Comparison of ENCODE assay signal across 8 cellular contexts in genomic region chr7:8176370-8177081, GRCh38.
DNase-seq lines count a peak whose midpoint lies in the region; ATAC-seq and TF ChIP-seq lines count a peak whose summit lies in the region.

No MANE protein-coding gene starts in this region.

- H3K27ac ChIP-seq in gastroesophageal sphincter (no peak overlapping the region), RWPE1 (no peak overlapping the region)

- TF ChIP-seq CTCF in GM06990 (IDR thresholded peaks at IDR 0.05; ENCODE audit: insufficient read depth, low read length, poor library complexity, severe bottlenecking) (no peak), gastroesophageal sphincter (IDR thresholded peaks at IDR 0.05) (no peak), RWPE1 (conservative IDR thresholded peaks at IDR 0.05; ENCODE audit: low read depth) (no peak)

- peak; percentile 78 for DNase-seq in GM06990 (ENCODE audit: extremely low read depth, insufficient read length)
- peak; percentile 46 for DNase-seq in activated CD4-positive, CD25-positive, alpha-beta regulatory T cell treated with anti-CD3 and anti-CD28 coated beads, Interleukin-2, amount 50 U/mL, for 72 hours
- peak; percentile 31 for DNase-seq in stimulated activated CD8-positive, alpha-beta memory T cell treated with anti-CD3 and anti-CD28 coated beads, Interleukin-4, amount 100 ng/mL, for 24 hours (ENCODE audit: low read depth)
- no peak for DNase-seq in superior temporal gyrus (ENCODE audit: extremely low spot score)
- no peak for DNase-seq in RWPE1 (ENCODE audit: low spot score)

- H3K27me3 ChIP-seq in GM06990 (replicated peaks; ENCODE audit: control insufficient read depth, insufficient read depth, low read length) = no peaks in the 10 kb centered on the region
- H3K27me3 ChIP-seq in gastroesophageal sphincter = no peaks in the 10 kb centered on the region

- POLR2A ChIA-PET in RWPE1 (lab: Yijun Ruan, JAX; ENCODE audit: low non-redundant PET) = no interaction called here

- H3K4me3 ChIP-seq in GM06990 (replicated peaks; ENCODE audit: low read depth, low read length) (peak overlapping the region; percentile 13), gastroesophageal sphincter (no peak overlapping the region)

- no peak for TF ChIP-seq POLR2A in gastroesophageal sphincter (IDR thresholded peaks at IDR 0.05)

- no peaks in the 10 kb centered on the region for H3K9me3 ChIP-seq in gastroesophageal sphincter

- CTCF ChIA-PET in RWPE1 (lab: Yijun Ruan, JAX) = no interaction called here

- 81 to 82% methylated on average over 7 to 8 of the region's 10 CpGs for WGBS in gastroesophageal sphincter (ENCODE audit: low coverage in 1 of 2), 2 donors

- no peaks in the 10 kb centered on the region for H3K4me1 ChIP-seq in gastroesophageal sphincter

- no peaks in the 10 kb centered on the region for H3K36me3 ChIP-seq in GM06990 (ENCODE audit: control insufficient read depth, insufficient read depth, low read length)
- no peaks in the 10 kb centered on the region for H3K36me3 ChIP-seq in gastroesophageal sphincter

- ATAC-seq in GM21360 (IDR thresholded peaks at IDR 0.05; ENCODE audit: unreplicated experiment) (peak; percentile 61), HG03575 (IDR thresholded peaks at IDR 0.05; ENCODE audit: extremely low read depth, insufficient number of reproducible peaks, low FRiP score, unreplicated experiment) (peak; percentile 56), gastroesophageal sphincter (peak; percentile 16)

- no peak for TF ChIP-seq EP300 in gastroesophageal sphincter (IDR thresholded peaks at IDR 0.05)

Comparison
In these comparisons a context has a peak if more than half of its experiments do, and no peak if none do; other contexts are left out.
1. DNase-seq: peak in GM06990 (single experiment), activated CD4-positive, CD25-positive, alpha-beta regulatory T cell treated with anti-CD3 and anti-CD28 coated beads, Interleukin-2, amount 50 U/mL, for 72 hours (single experiment) and stimulated activated CD8-positive, alpha-beta memory T cell treated with anti-CD3 and anti-CD28 coated beads, Interleukin-4, amount 100 ng/mL, for 24 hours (single experiment); none in superior temporal gyrus (single experiment) and RWPE1 (single experiment).
2. Peak in every context shown above with its lines, with median percentiles within 50 percentile points of each other: ATAC-seq.